In genomic region chr2:207502799-207503198, GRCh38 we compare ENCODE assay signal across 11 cellular contexts. TPM values are rescaled to one million over a fixed set of nuclear protein-coding genes. Genes with fewer than 3 reads are reported as not detected.
A peak's percentile ranks its signal among the peaks of the same experiment; 100 is the strongest.
DNase-seq lines count a peak whose midpoint lies in the region; ATAC-seq, FAIRE-seq and TF ChIP-seq lines count a peak whose summit lies in the region.
"Had no signal": no experiment of that assay in that cellular context is flagged by ENCODE, and none has a peak within 500 bp of the region (broad histone marks: within the 10 kb centered on the region; RNA-seq: fewer than 3 reads in every experiment).

No MANE protein-coding gene starts in this region.

- DNase-seq in GM20000 (ENCODE audit: low spot score) (peak; percentile 28), K562 (ENCODE audit: extremely low read depth in 1 of 4, low spot score in 3 of 4) (no peak), GM19240 (ENCODE audit: insufficient read length, low spot score) (no peak), COLO829 (ENCODE audit: low spot score) (no peak), D721Med (ENCODE audit: insufficient read length, low spot score) (no peak)
- no peak for DNase-seq in NK-92 treated with Interleukin-12 subunit alpha and Interleukin-12 subunit beta, amount 100 ng/mL, for 24 hours (lab: John Stamatoyannopoulos, UW)
- DNase-seq: ACHN, nephron progenitor cell had no signal

- H3K27me3 ChIP-seq in BLaER1 (no peaks in the 10 kb centered on the region), K562 (ENCODE audit: control insufficient read depth in 2 of 2, insufficient read depth in 2 of 2, low read length in 2 of 2) (no peaks in the 10 kb centered on the region)

- H2AFZ ChIP-seq in K562 (ENCODE audit: low read depth, low read length) = peak overlapping the region; percentile 91

- POLR2A ChIA-PET in K562 (lab: Yijun Ruan, JAX) = interaction anchor here (0.9 to 2.8 kb wide), 4 partner anchors 11 to 27 kb away, joined by 3 to 7 read pairs (median 4); partner anchors contain the start of gene CREB1

- H3K36me3 ChIP-seq in BLaER1 = no peaks in the 10 kb centered on the region
- no peaks in the 10 kb centered on the region for H3K36me3 ChIP-seq in K562 (ENCODE audit: control insufficient read depth, insufficient read depth, low read length)

- no TSS peak for BruUV-seq in K562 (replicated peaks; lab: Mats Ljungman, UMichigan)

- peak; percentile 49 for ATAC-seq in HG03108 (IDR thresholded peaks at IDR 0.05; ENCODE audit: unreplicated experiment)
- peak; percentile 16 for ATAC-seq in K562

- TF ChIP-seq POLR2A in K562 (conservative IDR thresholded peaks at IDR 0.05) = no peak

- no peak for TF ChIP-seq RAD21 in K562 (CRISPR knock-in tag; conservative IDR thresholded peaks at IDR 0.05 in 1 of 2, IDR thresholded peaks at IDR 0.05 in 1 of 2)

- no peaks in the 10 kb centered on the region for H3K79me2 ChIP-seq in K562 (ENCODE audit: control insufficient read depth, insufficient read depth, low read length)

- H3K4me3 ChIP-seq in BLaER1 (no peak overlapping the region), K562 (no peak overlapping the region)

- no peaks in the 10 kb centered on the region for H3K9me3 ChIP-seq in BLaER1
- no peaks in the 10 kb centered on the region for H3K9me3 ChIP-seq in K562 (replicated peaks; ENCODE audit: control insufficient read depth, insufficient read depth, low read depth, low read length)

- H3K4me2 ChIP-seq in BLaER1 = peak overlapping the region; percentile 48; the same call in 1 of the 2 replicates
- no peak overlapping the region for H3K4me2 ChIP-seq in K562 (ENCODE audit: insufficient read depth, low read length)

- TF ChIP-seq CTCF in GM20000 (IDR thresholded peaks at IDR 0.05; ENCODE audit: extremely low read depth, missing control alignments) (no peak), K562 (IDR thresholded peaks at IDR 0.05 in 2 of 3, conservative IDR thresholded peaks at IDR 0.05 in 1 of 3; ENCODE audit: insufficient read depth in 2 of 3, low read depth in 1 of 3, low read length in 3 of 3) (no peak), D721Med (IDR thresholded peaks at IDR 0.05; ENCODE audit: insufficient read depth, missing control alignments) (no peak)

- no peak overlapping the region for H3K27ac ChIP-seq in BLaER1
- peak overlapping the region; percentile 32; the same call in 1 of the 3 replicates for H3K27ac ChIP-seq in K562 (ENCODE audit: extremely low read depth, low read depth, low read length)
- H3K27ac ChIP-seq: RWPE1 had no signal

- in situ Hi-C loops in K562 (cut with MboI) = no loop called here

- no peak for TF ChIP-seq EP300 in K562 (IDR thresholded peaks at IDR 0.05; ENCODE audit: low read length)

- intact Hi-C loops in K562 (cut with micrococcal nuclease) = no loop called here

- 10% methylated on average over 3 of the region's 4 CpGs for WGBS in K562 (ENCODE audit: insufficient coverage, low coverage, missing lambda C conversion rate)

- no peaks in the 10 kb centered on the region for H4K20me1 ChIP-seq in BLaER1
- no peaks in the 10 kb centered on the region for H4K20me1 ChIP-seq in K562 (replicated peaks; ENCODE audit: control insufficient read depth, insufficient read depth, low read length)

- H3K4me1 ChIP-seq in BLaER1 (peaks cover 23% of the 10 kb centered on the region), K562 (replicated peaks in 1 of 2; ENCODE audit: control insufficient read depth in 2 of 2, insufficient read depth in 2 of 2, low read length in 2 of 2) (peaks cover 5 to 17% of the 10 kb centered on the region in 2 experiments; a peak in 3 of 5 replicates)

- no peak overlapping the region for H3K9ac ChIP-seq in BLaER1
- no peak overlapping the region for H3K9ac ChIP-seq in K562 (ENCODE audit: insufficient read depth in 1 of 2, low read depth in 2 of 2, low read length in 2 of 2)

- CTCF ChIA-PET in K562 (lab: Yijun Ruan, JAX; ENCODE audit: low intra/inter-chr PET ratio) = no interaction called here

- FAIRE-seq in K562 (lab: Jason Lieb, UNC) (no peak), D721Med (lab: Jason Lieb, UNC) (no peak)

- no peaks in the 10 kb centered on the region for H3K9me1 ChIP-seq in K562 (ENCODE audit: control insufficient read depth, insufficient read depth, low read length)

TF ChIP-seq in K562, 482 proteins besides CTCF, POLR2A, EP300 and RAD21:
- TF ChIP-seq FOSL1 (tag; conservative IDR thresholded peaks at IDR 0.05) (0 out of 2 replicates have a peak, but pooled peaks have one; percentile 13), TRIM28 (IDR thresholded peaks at IDR 0.05) (no peak)

RNA-seq across cellular contexts. Expression of gene CREB1, which starts 27.0 kb away (rescaled TPM):
- 48.7 and 75.1 TPM in 2 replicates for total RNA-seq in K562 (2011; cell fraction: chromatin; rRNA removed; ENCODE audit: low replicate concordance)
- total RNA-seq in K562 (2011; cell fraction: nucleolus; rRNA removed) = 20.5 and 29.2 TPM in 2 replicates
- 33.9 and 56.9 TPM in 2 replicates for total RNA-seq in K562 (2011; cell fraction: nucleoplasm; rRNA removed)
- total RNA-seq in K562 (2014; rRNA removed) (10.3 and 17.8 TPM in 2 replicates), K562 (2014; rRNA removed; fragmentation: Illumina TruSeq; extraction: Trizol) (29.4 and 32.3 TPM in 2 replicates), K562 (2015; rRNA removed; fragmentation: Illumina TruSeq; extraction: Trizol) (19.5 and 20.0 TPM in 2 replicates), K562 (2021) (30.8 and 34.6 TPM in 2 replicates)
- polyA plus RNA-seq in K562 (2011; rRNA removed) (50.5 and 51.3 TPM in 2 replicates), K562 (2014; fragmentation: Illumina TruSeq; extraction: Trizol) (24.7 and 31.8 TPM in 2 replicates), K562 (2014; fragmentation: Nextera tagmentation; extraction: Ambion mirVana) (10 to 100 TPM in 1 of 2 experiments, 1 to 10 TPM in 1; 8.9 to 14.7 TPM), K562 (2014; rRNA removed) (15.5 and 23.9 TPM in 2 replicates)
- polyA plus RNA-seq in K562 (2011; cell fraction: cytosol; rRNA removed) = 31.8 and 35.3 TPM in 2 replicates
- 57.7 and 83.1 TPM in 2 replicates for polyA plus RNA-seq in K562 (2011; cell fraction: nucleus; rRNA removed)
- polyA plus RNA-seq in K562 (2012) = 20.1 and 25.2 TPM in 2 replicates
- 69.4 and 73.2 TPM in 2 replicates for polyA minus RNA-seq in K562 (2011; rRNA and poly(A)+ RNA removed)
- 17.4 and 30.7 TPM in 2 replicates for polyA minus RNA-seq in K562 (2011; cell fraction: cytosol; rRNA and poly(A)+ RNA removed)
- polyA minus RNA-seq in K562 (2011; cell fraction: nucleus; rRNA and poly(A)+ RNA removed) = 23.8 and 52.6 TPM in 2 replicates
